In the genomic region with DNA sequence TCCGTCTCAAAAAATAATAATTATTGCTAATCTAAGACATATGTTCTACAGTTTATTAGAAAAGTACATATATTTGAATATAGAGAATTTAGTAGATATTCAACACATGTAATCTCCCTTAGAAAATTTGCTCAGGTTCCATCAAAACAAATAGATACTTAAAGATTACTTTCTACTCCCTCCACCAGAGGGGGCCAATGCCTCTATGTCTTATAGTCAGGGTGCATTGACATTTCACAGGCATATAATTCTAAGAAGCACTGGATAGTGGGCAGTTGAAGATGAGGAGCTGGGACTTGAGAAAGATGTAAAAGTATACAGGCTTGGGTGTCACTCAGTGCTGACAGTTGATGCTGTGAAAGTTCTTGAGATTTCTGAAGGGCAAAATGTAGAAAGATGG, we compare ENCODE assay signal across 7 cellular contexts.
A peak's percentile ranks its signal among the peaks of the same experiment; 100 is the strongest.
DNase-seq lines count a peak whose midpoint lies in the region.

No MANE protein-coding gene starts in this region.

- DNase-seq in GM03348 (ENCODE audit: low spot score) (peak; percentile 19), HuH-7.5 (ENCODE audit: low spot score) (peak; percentile 6), amniotic stem cell (lab: John Stamatoyannopoulos, UW) (peak; percentile 11), myocyte (ENCODE audit: low read depth) (peak; percentile 3), hippocampal formation (lab: John Stamatoyannopoulos, UW) (no peak)
- DNase-seq in stimulated activated naive CD4-positive, alpha-beta T cell treated with Interleukin-2 at 50 U/mL for 16 hours (lab: John Stamatoyannopoulos, UW): no peak
- DNase-seq in activated CD4-positive, alpha-beta T cell treated with anti-CD3 and anti-CD28 coated beads, Interleukin-2, amount 50 U/mL, for 1 hour: no peak

Comparison
In these comparisons a context has a peak if more than half of its experiments do, and no peak if none do; other contexts are left out.
1. DNase-seq: peak in GM03348 (single experiment), HuH-7.5 (single experiment), amniotic stem cell (single experiment) and myocyte (single experiment); none in stimulated activated naive CD4-positive, alpha-beta T cell treated with Interleukin-2 at 50 U/mL for 16 hours (single experiment), hippocampal formation (0 of 2) and activated CD4-positive, alpha-beta T cell treated with anti-CD3 and anti-CD28 coated beads, Interleukin-2, amount 50 U/mL, for 1 hour (single experiment).